In genomic region chr9:111925017-111925770, GRCh38 we compare ENCODE assay signal across 13 cellular contexts. TPM values are rescaled to one million over a fixed set of nuclear protein-coding genes. Genes with fewer than 3 reads are reported as not detected.
DNase-seq lines count a peak whose midpoint lies in the region; ATAC-seq and TF ChIP-seq lines count a peak whose summit lies in the region.
"Had no signal": no experiment of that assay in that cellular context is flagged by ENCODE, and none has a peak within 500 bp of the region (broad histone marks: within the 10 kb centered on the region; RNA-seq: fewer than 3 reads in every experiment).

No MANE protein-coding gene starts in this region.

- H3K4me1 ChIP-seq in DOHH2 (ENCODE audit: control insufficient read depth, low read length), result peaks cover 52% of the 10 kb centered on the region
- peaks cover 64% of the 10 kb centered on the region for H3K4me1 ChIP-seq in skeletal muscle satellite cell (ENCODE audit: control insufficient read depth, insufficient read depth, low read length)

- H3K36me3 ChIP-seq in DOHH2 (ENCODE audit: control insufficient read depth, low read length) (peaks cover 43% of the 10 kb centered on the region), brain microvascular endothelial cell (replicated peaks) (peaks cover 64% of the 10 kb centered on the region), skeletal muscle satellite cell (ENCODE audit: insufficient read depth, low read length) (peaks cover 79% of the 10 kb centered on the region)

- in situ Hi-C loops in brain microvascular endothelial cell (cut with HindIII; ENCODE audit: low pct_ligation_motif_present, low sequenced_read_pairs), result no loop called here

- H3K79me2 ChIP-seq in DOHH2 (ENCODE audit: control insufficient read depth, low read length), result peaks cover 34% of the 10 kb centered on the region

- no peaks in the 10 kb centered on the region for H3K27me3 ChIP-seq in DOHH2 (ENCODE audit: control insufficient read depth, low read length)
- H3K27me3 ChIP-seq in brain microvascular endothelial cell (replicated peaks), result no peaks in the 10 kb centered on the region
- H3K27me3 ChIP-seq in skeletal muscle satellite cell (ENCODE audit: control insufficient read depth, insufficient read depth, low read length), result no peaks in the 10 kb centered on the region

- no peak for ATAC-seq in HG03571 (IDR thresholded peaks at IDR 0.05; ENCODE audit: unreplicated experiment)

- TF ChIP-seq CTCF in DOHH2 (IDR thresholded peaks at IDR 0.05; ENCODE audit: low read depth, low read length, poor library complexity, severe bottlenecking) (no peak), brain microvascular endothelial cell (IDR thresholded peaks at IDR 0.05; ENCODE audit: low read depth, low read length, missing control alignments) (no peak)

- H3K27ac ChIP-seq in DOHH2 (ENCODE audit: low read depth, low read length) (peak overlapping the region; percentile 82), brain microvascular endothelial cell (peak overlapping the region; percentile 79)

- H3K9me3 ChIP-seq in DOHH2 (ENCODE audit: control insufficient read depth, insufficient read depth, low read length) (no peaks in the 10 kb centered on the region), skeletal muscle satellite cell (replicated peaks; ENCODE audit: low read length) (no peaks in the 10 kb centered on the region)

- H3F3A ChIP-seq in DOHH2 (ENCODE audit: control insufficient read depth, insufficient read depth), result peaks cover 44% of the 10 kb centered on the region

- DNase-seq in NCI-H2029 (lab: John Stamatoyannopoulos, UW), result peak; percentile 59
- DNase-seq in brain microvascular endothelial cell, result no peak
- no peak for DNase-seq in D341Med (ENCODE audit: low spot score)
- DNase-seq in NCI-H2196 treated with DMSO at 0.1 percent for 48 hours (lab: John Stamatoyannopoulos, UW; ENCODE audit: unreplicated experiment), result no peak
- DNase-seq: effector CD8-positive, alpha-beta T cell; islet precursor cell; KBM-7; NCI-H2227 treated with DMSO at 0.1 percent for 48 hours; right cardiac atrium; RPMI8226 had no signal

- peak overlapping the region; percentile 72 for H3K9ac ChIP-seq in skeletal muscle satellite cell (ENCODE audit: low read depth, low read length)

- no peaks in the 10 kb centered on the region for H4K20me1 ChIP-seq in DOHH2 (ENCODE audit: control insufficient read depth, insufficient read depth, low read depth, low read length)

- no peaks in the 10 kb centered on the region for H3K9me2 ChIP-seq in DOHH2 (replicated peaks; ENCODE audit: control insufficient read depth, low read length)

- H3K4me3 ChIP-seq in DOHH2 (ENCODE audit: low read length) (no peak overlapping the region), brain microvascular endothelial cell (ENCODE audit: low read depth, low read length) (no peak overlapping the region), skeletal muscle satellite cell (ENCODE audit: low read length) (peak overlapping the region; percentile 38)

- no peak overlapping the region for H3K4me2 ChIP-seq in DOHH2 (ENCODE audit: low read length)
- H3K4me2 ChIP-seq in skeletal muscle satellite cell (ENCODE audit: low read length), result peak overlapping the region; percentile 63

RNA-seq across cellular contexts. Expression of gene UGCG, which starts 28.6 kb away (rescaled TPM):
- total RNA-seq in skeletal muscle satellite cell (2012; rRNA removed), result 74.3 and 79.1 TPM in 2 replicates
